Comparison of ENCODE assay signal across 25 cellular contexts in genomic region chr6:5556011-5556410, GRCh38.
DNase-seq lines count a peak whose midpoint lies in the region; ATAC-seq, FAIRE-seq and TF ChIP-seq lines count a peak whose summit lies in the region.
"Had no signal": no experiment of that assay in that cellular context is flagged by ENCODE, and none has a peak within 500 bp of the region (broad histone marks: within the 10 kb centered on the region; RNA-seq: fewer than 3 reads in every experiment).

No MANE protein-coding gene starts in this region.

- H2AFZ ChIP-seq in smooth muscle cell (ENCODE audit: low read depth), result no peak overlapping the region

- peaks cover 94% of the 10 kb centered on the region for H4K20me1 ChIP-seq in smooth muscle cell (ENCODE audit: low read depth)

- peaks cover 7% of the 10 kb centered on the region for H3K4me1 Mint-ChIP-seq in T-helper 17 cell

- no peak overlapping the region for H3K9ac ChIP-seq in smooth muscle cell (ENCODE audit: low read depth)

- TF ChIP-seq EP300 in sigmoid colon (IDR thresholded peaks at IDR 0.05), result no peak

- no peak for TF ChIP-seq CTCF in fibroblast of villous mesenchyme (IDR thresholded peaks at IDR 0.05; ENCODE audit: insufficient read depth, low read depth, low read length)
- TF ChIP-seq CTCF in smooth muscle cell (IDR thresholded peaks at IDR 0.05; ENCODE audit: borderline replicate concordance, insufficient read depth, poor library complexity, severe bottlenecking), result no peak
- TF ChIP-seq CTCF in sigmoid colon (IDR thresholded peaks at IDR 0.05), result no peak

- H3K4me3 ChIP-seq in fibroblast of villous mesenchyme (ENCODE audit: low read depth, low read length) (no peak overlapping the region), smooth muscle cell (no peak overlapping the region), sigmoid colon (no peak overlapping the region)

- no peak for ATAC-seq in T-helper 17 cell
- ATAC-seq: PC-3, SK-N-SH treated with all-trans-retinoic acid at 6 μM for 48 hours had no signal

- H3K9me3 ChIP-seq in T-helper 17 cell (ENCODE audit: control insufficient read depth, low read length, poor library complexity, severe bottlenecking), result no peaks in the 10 kb centered on the region
- peaks cover 4% of the 10 kb centered on the region for H3K9me3 ChIP-seq in smooth muscle cell (replicated peaks; ENCODE audit: low read depth)
- H3K9me3 ChIP-seq in sigmoid colon, result no peaks in the 10 kb centered on the region

- H3K27me3 Mint-ChIP-seq in T-helper 17 cell, result no peaks in the 10 kb centered on the region
- H3K27me3 Mint-ChIP-seq: CD4-positive, alpha-beta memory T cell had no signal

- no peaks in the 10 kb centered on the region for H3K79me2 ChIP-seq in smooth muscle cell (ENCODE audit: low read depth)

- peaks cover 16% of the 10 kb centered on the region for H3K27me3 ChIP-seq in smooth muscle cell (ENCODE audit: low read depth)
- no peaks in the 10 kb centered on the region for H3K27me3 ChIP-seq in sigmoid colon

- peak overlapping the region; percentile 69 for H3K4me2 ChIP-seq in smooth muscle cell

- no peak overlapping the region for H3K27ac Mint-ChIP-seq in T-helper 17 cell
- H3K27ac Mint-ChIP-seq: HFFc6 had no signal

- H3F3A ChIP-seq in smooth muscle cell (ENCODE audit: low read depth), result peaks cover 6% of the 10 kb centered on the region

- H3K4me3 Mint-ChIP-seq in T-helper 17 cell, result peak overlapping the region; percentile 39
- H3K4me3 Mint-ChIP-seq: CD4-positive, alpha-beta memory T cell; HFFc6 had no signal

- peaks cover 3% of the 10 kb centered on the region for H3K36me3 Mint-ChIP-seq in T-helper 17 cell (ENCODE audit: low read depth)

- FAIRE-seq in HTR-8/SVneo (lab: Jason Lieb, UNC), result peak; percentile 23
- FAIRE-seq: GM12892 had no signal

- intact Hi-C loops in sigmoid colon (cut with DNase I), result no loop called here

- H3K4me1 ChIP-seq in smooth muscle cell (ENCODE audit: low read depth) (peaks cover 14% of the 10 kb centered on the region), sigmoid colon (no peaks in the 10 kb centered on the region)

- WGBS in smooth muscle cell (ENCODE audit: low lambda C conversion rate), result 42% methylated on average over 7 of the region's 7 CpGs
- 94% methylated on average over 7 of the region's 7 CpGs for WGBS in sigmoid colon, 2 donors

- H3K27ac ChIP-seq in smooth muscle cell (ENCODE audit: low read depth), result no peak overlapping the region
- no peak overlapping the region for H3K27ac ChIP-seq in sigmoid colon

- H3K36me3 ChIP-seq in smooth muscle cell (ENCODE audit: low read depth) (peaks cover 4% of the 10 kb centered on the region), sigmoid colon (no peaks in the 10 kb centered on the region)

- DNase-seq in HTR-8/SVneo (ENCODE audit: insufficient read length, low spot score) (no peak), T-helper 17 cell (no peak), fibroblast of villous mesenchyme (ENCODE audit: low read depth) (peak; percentile 85), smooth muscle cell (lab: John Stamatoyannopoulos, UW; ENCODE audit: unreplicated experiment) (no peak), NCI-H146 treated with DMSO at 0.1 percent for 48 hours (lab: John Stamatoyannopoulos, UW; ENCODE audit: unreplicated experiment) (no peak), sigmoid colon (no peak), NCI-H345 treated with DMSO at 0.1 percent for 48 hours (lab: John Stamatoyannopoulos, UW; ENCODE audit: unreplicated experiment) (no peak)
- DNase-seq: C1 segment of cervical spinal cord; CD4-positive, alpha-beta memory T cell; COR-L47; DMS 273 treated with DMSO at 0.1 percent for 48 hours; DMS79 treated with DMSO at 0.1 percent for 48 hours; GF-D8; H7; HFFc6; KBM-7; NCI-H1048; NCI-H187 treated with DMSO at 0.1 percent for 48 hours; NCI-H2171 treated with DMSO at 0.1 percent for 48 hours; NCI-H345; NCI-H748 treated with DMSO at 0.1 percent for 48 hours; NK-92 treated with Interleukin-12 subunit alpha and Interleukin-12 subunit beta, amount 100 ng/mL, for 24 hours; PC-3 had no signal

- TF ChIP-seq POLR2A in sigmoid colon (IDR thresholded peaks at IDR 0.05), result no peak
